Comparison of ENCODE assay signal across 8 cellular contexts in the genomic region with DNA sequence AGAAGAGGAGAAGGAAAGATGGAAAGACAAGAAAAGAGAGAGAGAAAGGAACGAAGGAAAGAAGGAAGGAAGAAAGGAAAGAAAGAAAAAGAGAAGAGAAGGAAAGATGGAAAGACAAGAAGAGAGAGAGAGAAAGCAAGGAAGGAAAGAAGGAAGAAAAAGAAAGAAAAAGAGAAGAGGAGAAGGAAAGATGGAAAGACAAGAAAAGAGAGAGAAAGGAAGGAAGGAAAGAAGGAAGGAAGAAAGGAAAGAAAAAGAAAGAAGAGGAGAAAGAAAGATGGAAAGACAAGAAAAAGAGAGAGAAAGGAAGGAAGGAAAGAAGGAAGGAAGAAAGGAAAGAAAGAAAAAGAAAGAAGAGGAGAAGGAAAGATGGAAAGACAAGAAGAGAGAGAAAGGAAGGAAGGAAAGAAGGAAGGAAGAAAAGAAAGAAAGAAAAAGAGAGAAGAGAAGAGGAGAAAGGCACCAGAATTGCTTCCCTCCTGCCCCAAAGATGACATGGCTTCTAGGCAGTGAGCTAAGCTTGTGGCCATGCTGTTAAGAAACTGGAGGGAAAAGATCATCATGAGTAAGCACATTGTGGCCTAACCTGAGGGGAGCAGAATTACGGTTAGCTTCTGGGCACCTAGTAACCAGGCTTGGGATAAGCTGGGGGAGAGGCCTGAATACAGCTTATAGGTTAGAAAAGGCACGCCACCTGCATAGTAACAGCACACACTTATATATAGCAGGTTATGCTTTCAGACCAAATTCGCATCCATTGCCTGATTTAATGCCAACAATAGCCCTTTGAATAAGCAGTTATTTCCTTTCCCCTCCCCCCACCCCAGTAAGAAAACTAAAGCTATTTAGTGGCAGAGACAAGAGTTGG. TPM values are rescaled to one million over a fixed set of nuclear protein-coding genes. Genes with fewer than 3 reads are reported as not detected.
DNase-seq lines count a peak whose midpoint lies in the region; ATAC-seq and TF ChIP-seq lines count a peak whose summit lies in the region.

No MANE protein-coding gene starts in this region.

- H3K4me3 Mint-ChIP-seq in T-helper 2 cell treated with Interferon-gamma antibody and Interleukin-4, amounts not matched to agents 5 μg/mL and 100 μg/mL, for 36 hours, result peak overlapping the region; percentile 76

- ATAC-seq in GM18861 (IDR thresholded peaks at IDR 0.05; ENCODE audit: unreplicated experiment), result no peak
- ATAC-seq in left lobe of liver, result no peak

- peak overlapping the region; percentile 88 for H3K27ac Mint-ChIP-seq in T-helper 2 cell treated with Interferon-gamma antibody and Interleukin-4, amounts not matched to agents 5 μg/mL and 100 μg/mL, for 36 hours

- no peak for TF ChIP-seq CTCF in AG10803 (conservative IDR thresholded peaks at IDR 0.05; ENCODE audit: low read length)
- no peak for TF ChIP-seq CTCF in HFF-Myc (IDR thresholded peaks at IDR 0.05; ENCODE audit: low read depth, low read length, missing control alignments)
- TF ChIP-seq CTCF in fibroblast of pulmonary artery (IDR thresholded peaks at IDR 0.05; ENCODE audit: low read length, missing control alignments), result no peak

- peak; percentile 66 for DNase-seq in AG10803 (ENCODE audit: low read depth)
- peak; percentile 32 for DNase-seq in HFF-Myc (ENCODE audit: extremely low read depth, low read depth)
- peak; percentile 40 for DNase-seq in T-helper 2 cell treated with Interferon-gamma antibody and Interleukin-4, amounts not matched to agents 5 μg/mL and 100 μg/mL, for 36 hours (ENCODE audit: low spot score)
- peak; percentile 57 for DNase-seq in fibroblast of pulmonary artery (ENCODE audit: low read depth)
- DNase-seq in NCI-H1930 (lab: John Stamatoyannopoulos, UW), result no peak
- DNase-seq in NCI-H187 treated with DMSO at 0.1 percent for 48 hours (lab: John Stamatoyannopoulos, UW), result no peak
- no peak for DNase-seq in left lobe of liver (ENCODE audit: low spot score)

- H3K36me3 Mint-ChIP-seq in T-helper 2 cell treated with Interferon-gamma antibody and Interleukin-4, amounts not matched to agents 5 μg/mL and 100 μg/mL, for 36 hours (ENCODE audit: low read depth), result peaks cover 15% of the 10 kb centered on the region

- H3K9me3 Mint-ChIP-seq in T-helper 2 cell treated with Interferon-gamma antibody and Interleukin-4, amounts not matched to agents 5 μg/mL and 100 μg/mL, for 36 hours, result no peaks in the 10 kb centered on the region

- no peaks in the 10 kb centered on the region for H3K27me3 Mint-ChIP-seq in T-helper 2 cell treated with Interferon-gamma antibody and Interleukin-4, amounts not matched to agents 5 μg/mL and 100 μg/mL, for 36 hours (ENCODE audit: low read depth)

- H3K4me3 ChIP-seq in AG10803 (ENCODE audit: low read length), result peak overlapping the region; percentile 7; the same call in 1 of the 2 replicates
- peak overlapping the region; percentile 5 for H3K4me3 ChIP-seq in HFF-Myc (replicated peaks; ENCODE audit: low read depth, low read length)
- H3K4me3 ChIP-seq in fibroblast of pulmonary artery (replicated peaks; ENCODE audit: low read depth, low read length), result no peak overlapping the region

- H3K4me1 Mint-ChIP-seq in T-helper 2 cell treated with Interferon-gamma antibody and Interleukin-4, amounts not matched to agents 5 μg/mL and 100 μg/mL, for 36 hours (ENCODE audit: low read depth), result peaks cover 50% of the 10 kb centered on the region

RNA-seq across cellular contexts. Expression of a gene that starts 2.3 kb away (rescaled TPM):
- total RNA-seq in left lobe of liver, result 7.3 TPM

RNA-seq across cellular contexts. Expression of a gene that starts 49.3 kb away (rescaled TPM):
- 14.5 TPM for total RNA-seq in left lobe of liver

Comparison
In these comparisons a context has a peak if more than half of its experiments do, and no peak if none do; other contexts are left out.
1. DNase-seq: peak in AG10803 (single experiment), HFF-Myc (single experiment), T-helper 2 cell treated with Interferon-gamma antibody and Interleukin-4, amounts not matched to agents 5 μg/mL and 100 μg/mL, for 36 hours (single experiment) and fibroblast of pulmonary artery (single experiment); none in NCI-H1930 (0 of 2), NCI-H187 treated with DMSO at 0.1 percent for 48 hours (single experiment) and left lobe of liver (single experiment).